ENCODE assay signal across 3 cellular contexts in genomic region chr4:175708739-175709138, GRCh38.
"Had no signal": no experiment of that assay in that cellular context is flagged by ENCODE, and none has a peak within 500 bp of the region (broad histone marks: within the 10 kb centered on the region; RNA-seq: fewer than 3 reads in every experiment).

No MANE protein-coding gene starts in this region.

- DNase-seq: GDM1, GF-D8 had no signal

- H3K4me3 ChIP-seq: GM12878 had no signal

- ATAC-seq: GM12878 had no signal
